10 cellular contexts compared by ENCODE assay signal in the genomic region with DNA sequence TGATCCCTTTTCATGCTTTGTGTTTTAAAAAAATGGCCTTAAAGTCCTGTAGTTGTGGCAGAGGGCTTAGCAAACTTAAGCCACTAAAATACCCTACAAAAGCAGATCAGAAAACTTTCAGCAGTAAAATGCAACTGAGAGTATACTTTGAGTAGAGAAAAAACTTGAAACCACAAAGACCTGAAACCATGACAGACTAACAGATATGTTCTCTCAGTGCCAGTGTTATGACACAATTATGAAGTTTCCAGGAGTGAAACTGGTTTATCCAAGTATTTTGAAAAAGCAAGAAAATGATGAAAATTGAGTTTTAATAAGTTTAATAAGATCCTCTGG.
DNase-seq lines count a peak whose midpoint lies in the region; ATAC-seq and TF ChIP-seq lines count a peak whose summit lies in the region.
"Had no signal": no experiment of that assay in that cellular context is flagged by ENCODE, and none has a peak within 500 bp of the region (broad histone marks: within the 10 kb centered on the region; RNA-seq: fewer than 3 reads in every experiment).

No MANE protein-coding gene starts in this region.

- peaks cover 28% of the 10 kb centered on the region for H3K4me1 ChIP-seq in fibroblast of lung (ENCODE audit: control insufficient read depth, extremely low read depth, insufficient read depth, low read length)

- ATAC-seq in GM18861 (IDR thresholded peaks at IDR 0.05; ENCODE audit: unreplicated experiment) = peak; percentile 89
- ATAC-seq in GM21717 (IDR thresholded peaks at IDR 0.05; ENCODE audit: unreplicated experiment) = peak; percentile 93
- peak; percentile 84 for ATAC-seq in HG03439 (IDR thresholded peaks at IDR 0.05; ENCODE audit: unreplicated experiment)
- ATAC-seq in T-helper 17 cell = no peak

- DNase-seq in fibroblast of lung (ENCODE audit: low read depth in 2 of 2) (no peak), NCI-H82 treated with DMSO at 0.1 percent for 48 hours (lab: John Stamatoyannopoulos, UW; ENCODE audit: unreplicated experiment) (no peak), T-helper 17 cell (no peak), glutamatergic neuron (no peak), AG08395 (ENCODE audit: low spot score) (no peak)

- no peaks in the 10 kb centered on the region for H3K36me3 ChIP-seq in fibroblast of lung (ENCODE audit: control insufficient read depth, insufficient read depth, low read length)
- H3K36me3 ChIP-seq: tibial nerve had no signal

- H3K79me2 ChIP-seq in fibroblast of lung (ENCODE audit: control insufficient read depth, insufficient read depth, low read length) = peaks cover 65% of the 10 kb centered on the region

- no peak overlapping the region for H2AFZ ChIP-seq in fibroblast of lung (ENCODE audit: low read length)

- H3K4me1 Mint-ChIP-seq in T-helper 17 cell (peaks cover 2% of the 10 kb centered on the region), glutamatergic neuron (ENCODE audit: low read depth, unreplicated experiment) (peaks cover 53% of the 10 kb centered on the region)
- H3K4me1 Mint-ChIP-seq: central memory CD8-positive, alpha-beta T cell had no signal

- H3K9me3 Mint-ChIP-seq in glutamatergic neuron (ENCODE audit: unreplicated experiment) = peaks cover 4% of the 10 kb centered on the region
- H3K9me3 Mint-ChIP-seq: central memory CD8-positive, alpha-beta T cell had no signal

- H3K27ac ChIP-seq in fibroblast of lung (ENCODE audit: insufficient read depth, low read length) = peak overlapping the region; percentile 69

- no peak overlapping the region for H3K27ac Mint-ChIP-seq in T-helper 17 cell
- H3K27ac Mint-ChIP-seq in glutamatergic neuron (ENCODE audit: unreplicated experiment) = no peak overlapping the region

- no peak overlapping the region for H3K4me3 ChIP-seq in fibroblast of lung (replicated peaks in 1 of 4; ENCODE audit: control extremely low read depth in 1 of 4, insufficient read depth in 1 of 4, low read depth in 3 of 4, low read length in 4 of 4)
- H3K4me3 ChIP-seq: tibial nerve had no signal

- H3K9me3 ChIP-seq in fibroblast of lung (ENCODE audit: control insufficient read depth, insufficient read depth, low read depth, low read length) = no peaks in the 10 kb centered on the region
- H3K9me3 ChIP-seq in T-helper 17 cell (ENCODE audit: control insufficient read depth, low read length, poor library complexity, severe bottlenecking) = no peaks in the 10 kb centered on the region
- H3K9me3 ChIP-seq: tibial nerve had no signal

- H3K36me3 Mint-ChIP-seq in T-helper 17 cell (ENCODE audit: low read depth) (no peaks in the 10 kb centered on the region), glutamatergic neuron (ENCODE audit: unreplicated experiment) (no peaks in the 10 kb centered on the region)

- no peak for TF ChIP-seq CTCF in fibroblast of lung (conservative IDR thresholded peaks at IDR 0.05 in 1 of 2, IDR thresholded peaks at IDR 0.05 in 1 of 2; ENCODE audit: low read depth in 1 of 2, low read length in 2 of 2)
- TF ChIP-seq CTCF in glutamatergic neuron (IDR thresholded peaks at IDR 0.05; ENCODE audit: partially characterized antibody, unreplicated experiment) = no peak

- H3K4me2 ChIP-seq in fibroblast of lung (ENCODE audit: extremely low read depth, insufficient read depth, low read length) = peak overlapping the region; percentile 15

- no peak overlapping the region for H3K4me3 Mint-ChIP-seq in T-helper 17 cell
- no peak overlapping the region for H3K4me3 Mint-ChIP-seq in glutamatergic neuron (ENCODE audit: unreplicated experiment)
- H3K4me3 Mint-ChIP-seq: central memory CD8-positive, alpha-beta T cell had no signal

- H3K27me3 Mint-ChIP-seq in T-helper 17 cell (no peaks in the 10 kb centered on the region), glutamatergic neuron (ENCODE audit: unreplicated experiment) (peaks cover 7% of the 10 kb centered on the region)
- H3K27me3 Mint-ChIP-seq: central memory CD8-positive, alpha-beta T cell had no signal

- no peaks in the 10 kb centered on the region for H4K20me1 ChIP-seq in fibroblast of lung (ENCODE audit: control insufficient read depth, extremely low read depth, insufficient read depth, low read length)

- no peak overlapping the region for H3K9ac ChIP-seq in fibroblast of lung (ENCODE audit: insufficient read depth, low read length)

- no peaks in the 10 kb centered on the region for H3K27me3 ChIP-seq in fibroblast of lung (ENCODE audit: control insufficient read depth, insufficient read depth, low read length)
- H3K27me3 ChIP-seq: tibial nerve had no signal
